In genomic region chr2:26473796-26474195, GRCh38 we compare ENCODE assay signal across 28 cellular contexts. TPM values are rescaled to one million over a fixed set of nuclear protein-coding genes. Genes with fewer than 3 reads are reported as not detected.
"Had no signal": no experiment of that assay in that cellular context is flagged by ENCODE, and none has a peak within 500 bp of the region (broad histone marks: within the 10 kb centered on the region; RNA-seq: fewer than 3 reads in every experiment).

No MANE protein-coding gene starts in this region.

- H3K4me3 ChIP-seq: neural progenitor cell, pancreas, prostate gland, right lobe of liver, sigmoid colon, suprapubic skin, testis, tibial artery, transverse colon, vagina had no signal

- H3K9me3 ChIP-seq: neutrophil, pancreas, prostate gland, right lobe of liver, testis, transverse colon had no signal

- H3K27ac ChIP-seq: neural progenitor cell, neutrophil, pancreas, prostate gland, right lobe of liver, sigmoid colon, suprapubic skin, testis, tibial artery, transverse colon, vagina had no signal

- DNase-seq: naive thymus-derived CD4-positive, alpha-beta T cell; natural killer cell; nucleus accumbens; sigmoid colon; small intestine; stimulated activated CD4-positive, alpha-beta T cell treated with anti-CD3 and anti-CD28 coated beads, Interleukin-12 subunit alpha, Interleukin-12 subunit beta, amount 100 ng/mL, for 4 hours; stimulated activated CD4-positive, alpha-beta T cell treated with anti-CD3 and anti-CD28 coated beads, Interleukin-1b, Interleukin-23, amount 100 ng/mL, for 48 hours; stimulated activated CD4-positive, alpha-beta T cell treated with anti-CD3 and anti-CD28 coated beads, Interleukin-4, amount 100 ng/mL, for 1 hour; stimulated activated CD4-positive, alpha-beta T cell treated with anti-CD3 and anti-CD28 coated beads, Interleukin-4, amount 100 ng/mL, for 4 hours; stimulated activated CD8-positive, alpha-beta memory T cell treated with anti-CD3 and anti-CD28 coated beads, Interleukin-4, amount 100 ng/mL, for 48 hours; stimulated activated naive CD4-positive, alpha-beta T cell; stimulated activated naive CD8-positive, alpha-beta T cell treated with anti-CD3 and anti-CD28 coated beads, Interleukin-15, amount 100 ng/mL, for 72 hours; stimulated activated naive CD8-positive, alpha-beta T cell treated with anti-CD3 and anti-CD28 coated beads, Interleukin-15, Interleukin-2, amounts not matched to agents 100 U/mL and 50 U/mL, for 24 hours; substantia nigra; testis; tibial artery; transverse colon had no signal

- H3K4me1 ChIP-seq: pancreas, prostate gland, right lobe of liver, sigmoid colon, testis, transverse colon had no signal

- H3K27me3 ChIP-seq: neural progenitor cell, pancreas, right lobe of liver, sigmoid colon, suprapubic skin, testis, tibial artery, transverse colon, vagina had no signal

- ATAC-seq: naive thymus-derived CD4-positive, alpha-beta T cell; natural killer cell; pancreas; right cardiac atrium; stimulated activated memory B cell treated with anti-CD40 and anti-IgM and Interleukin-4, amounts not matched to agents 10 μg/mL and 1 μg/mL and 100 μg/mL, for 72 hours; stimulated activated naive CD8-positive, alpha-beta T cell treated with anti-CD3 and anti-CD28 coated beads, Interleukin-15, amount 100 ng/mL, for 72 hours; stimulated activated naive CD8-positive, alpha-beta T cell treated with anti-CD3 and anti-CD28 coated beads, Interleukin-15, Interleukin-2, amounts not matched to agents 100 U/mL and 50 U/mL, for 24 hours had no signal

- H3K36me3 ChIP-seq: neural progenitor cell, neutrophil, pancreas, prostate gland, right lobe of liver, sigmoid colon, suprapubic skin, tibial artery, transverse colon, vagina had no signal

RNA-seq across cellular contexts. Expression of gene OTOF, which starts 4.1 kb away (rescaled TPM):
- total RNA-seq: osteocyte had no signal
- polyA plus RNA-seq: neural cell had no signal
